In genomic region chrX:19904778-19905367, GRCh38 we compare ENCODE assay signal across 8 cellular contexts. TPM values are rescaled to one million over a fixed set of nuclear protein-coding genes. Genes with fewer than 3 reads are reported as not detected.
A peak's percentile ranks its signal among the peaks of the same experiment; 100 is the strongest.
DNase-seq lines count a peak whose midpoint lies in the region; ATAC-seq and TF ChIP-seq lines count a peak whose summit lies in the region.

No MANE protein-coding gene starts in this region.

- H3K36me3 Mint-ChIP-seq in activated B cell treated with CpG ODN at 0.5 μM for 24 hours (ENCODE audit: low read depth) = no peaks in the 10 kb centered on the region

- H3K4me3 Mint-ChIP-seq in activated B cell treated with CpG ODN at 0.5 μM for 24 hours = no peak overlapping the region

- H3K27ac Mint-ChIP-seq in activated B cell treated with CpG ODN at 0.5 μM for 24 hours = no peak overlapping the region

- H3K27me3 Mint-ChIP-seq in activated B cell treated with CpG ODN at 0.5 μM for 24 hours = no peaks in the 10 kb centered on the region

- intact Hi-C loops in activated B cell treated with CpG ODN at 0.5 μM for 24 hours (cut with micrococcal nuclease) = loop anchor here (1.0 to 5.0 kb wide), 7 partner anchors 17 to 537 kb away; partner anchors contain the start of gene BCLAF3
- intact Hi-C loops in sciatic nerve (cut with DNase I) = no loop called here

- POLR2A ChIA-PET in activated B cell treated with CpG ODN at 0.5 μM for 24 hours (lab: Charles Lee) = interaction anchor here (0.6 to 1.5 kb wide), 2 partner anchors 31 to 55 kb away, joined by 4 read pairs; no protein-coding TSS in a partner anchor

- TF ChIP-seq CTCF in activated B cell treated with CpG ODN at 0.5 μM for 24 hours (IDR thresholded peaks at IDR 0.05) = no peak

- ATAC-seq in HG02588 (IDR thresholded peaks at IDR 0.05; ENCODE audit: unreplicated experiment) = peak; percentile 66
- ATAC-seq in activated B cell treated with CpG ODN at 0.5 μM for 24 hours (ENCODE audit: low read depth) = peak; percentile 68
- ATAC-seq in sciatic nerve = peak; percentile 61
- ATAC-seq in GM18520 (IDR thresholded peaks at IDR 0.05; ENCODE audit: unreplicated experiment) = no peak

- peak; percentile 61 for DNase-seq in AG08396 (ENCODE audit: low spot score)
- peak; percentile 48 for DNase-seq in GF-D8 (lab: John Stamatoyannopoulos, UW)
- peak; percentile 45 for DNase-seq in NCI-H2107 treated with DMSO at 0.1 percent for 48 hours (lab: John Stamatoyannopoulos, UW; ENCODE audit: unreplicated experiment)
- DNase-seq in activated B cell treated with CpG ODN at 0.5 μM for 24 hours = no peak
- peak; percentile 38 for DNase-seq in glomerular visceral epithelial cell (ENCODE audit: extremely low spot score)
- DNase-seq in sciatic nerve (ENCODE audit: low spot score) = no peak

- H3K9me3 Mint-ChIP-seq in activated B cell treated with CpG ODN at 0.5 μM for 24 hours = no peaks in the 10 kb centered on the region

- H3K4me1 Mint-ChIP-seq in activated B cell treated with CpG ODN at 0.5 μM for 24 hours = peaks cover 12% of the 10 kb centered on the region

- CTCF ChIA-PET in activated B cell treated with CpG ODN at 0.5 μM for 24 hours (lab: Charles Lee) = interaction anchor here (0.7 to 2.4 kb wide), 13 partner anchors 15 to 312 kb away, joined by 3 to 14 read pairs (median 4); no protein-coding TSS in a partner anchor

RNA-seq across cellular contexts. Expression of gene SH3KBP1, which starts 17.5 kb away (rescaled TPM):
- 86.3 and 101 TPM in 2 replicates for total RNA-seq in activated B cell treated with CpG ODN at 0.5 μM for 24 hours
- total RNA-seq in sciatic nerve = 36.3 TPM

Comparison
In these comparisons a context has a peak if more than half of its experiments do, and no peak if none do; other contexts are left out.
1. DNase-seq: peak in AG08396 (single experiment), GF-D8 (single experiment), NCI-H2107 treated with DMSO at 0.1 percent for 48 hours (single experiment) and glomerular visceral epithelial cell (single experiment); none in activated B cell treated with CpG ODN at 0.5 μM for 24 hours (single experiment) and sciatic nerve (single experiment).